In genomic region chr3:132119531-132119930, GRCh38 we compare ENCODE assay signal across 5 cellular contexts.
"Had no signal": no experiment of that assay in that cellular context is flagged by ENCODE, and none has a peak within 500 bp of the region (broad histone marks: within the 10 kb centered on the region; RNA-seq: fewer than 3 reads in every experiment).

No MANE protein-coding gene starts in this region.

- H3K27ac ChIP-seq: HL-60 had no signal

- DNase-seq: IMR-90, KBM-7 had no signal

- H3K4me3 ChIP-seq: K562 had no signal

- ATAC-seq: HepG2, K562 had no signal
